In the genomic region with DNA sequence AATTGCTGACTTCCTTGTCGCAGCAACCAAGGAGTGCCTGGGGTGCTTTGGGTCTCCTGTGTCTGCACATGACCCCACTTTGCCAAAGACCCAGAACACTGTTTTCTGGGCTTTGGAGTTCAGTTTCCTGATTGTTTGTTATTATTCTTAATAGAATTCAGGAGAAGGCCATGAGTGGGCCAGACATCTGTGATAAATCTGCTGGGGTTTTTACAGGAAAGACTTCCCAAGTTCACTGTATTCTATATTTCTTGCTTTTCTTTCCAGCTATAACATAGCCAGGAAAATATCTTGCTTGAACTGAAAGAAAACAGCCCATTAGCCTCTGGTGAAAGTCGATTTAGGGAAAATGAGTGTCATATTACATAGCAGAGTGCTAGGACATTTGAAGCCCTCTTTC, we compare ENCODE assay signal across 18 cellular contexts.
DNase-seq lines count a peak whose midpoint lies in the region; ATAC-seq and TF ChIP-seq lines count a peak whose summit lies in the region.
"Had no signal": no experiment of that assay in that cellular context is flagged by ENCODE, and none has a peak within 500 bp of the region (broad histone marks: within the 10 kb centered on the region; RNA-seq: fewer than 3 reads in every experiment).

No MANE protein-coding gene starts in this region.

- peak; percentile 53 for DNase-seq in NCI-H2171 treated with DMSO at 0.1 percent for 48 hours (lab: John Stamatoyannopoulos, UW)
- no peak for DNase-seq in NCI-H2171 (lab: John Stamatoyannopoulos, UW)
- peak; percentile 13 for DNase-seq in NCI-H2107 (lab: John Stamatoyannopoulos, UW)
- DNase-seq in fibroblast of the aortic adventitia (ENCODE audit: low read depth) = peak; percentile 35
- no peak for DNase-seq in sciatic nerve (ENCODE audit: low spot score)
- DNase-seq in GOT3 (lab: John Stamatoyannopoulos, UW) = no peak
- no peak for DNase-seq in psoas muscle
- DNase-seq in T1000 (lab: John Stamatoyannopoulos, UW) = no peak
- DNase-seq: AML-193, COR-L47, DND-41, NCI-H2081 treated with DMSO at 0.1 percent for 48 hours, NCI-H82, Right ventricle myocardium superior had no signal

- no peaks in the 10 kb centered on the region for H3K36me3 ChIP-seq in psoas muscle (ENCODE audit: insufficient read depth in 1 of 2, low read depth in 1 of 2)

- peaks cover 6% of the 10 kb centered on the region for H3K4me1 ChIP-seq in psoas muscle
- H3K4me1 ChIP-seq: A549 had no signal

- ATAC-seq in sciatic nerve (peak; percentile 14), psoas muscle (no peak)
- ATAC-seq: A549, HepG2 had no signal

- H3K27me3 ChIP-seq in psoas muscle (ENCODE audit: insufficient read depth in 3 of 3, low read length in 2 of 3) = no peaks in the 10 kb centered on the region

- no peak overlapping the region for H3K27ac ChIP-seq in psoas muscle
- H3K27ac ChIP-seq: KMS-11, SK-N-MC had no signal

- intact Hi-C loops in sciatic nerve (cut with DNase I) (no loop called here), psoas muscle (cut with DNase I) (no loop called here)

- TF ChIP-seq CTCF in fibroblast of the aortic adventitia (IDR thresholded peaks at IDR 0.05; ENCODE audit: insufficient read depth, low read length) = no peak
- TF ChIP-seq CTCF in psoas muscle (IDR thresholded peaks at IDR 0.05) = no peak

- H3K4me3 ChIP-seq in fibroblast of the aortic adventitia (ENCODE audit: low read depth, low read length) = no peak overlapping the region
- H3K4me3 ChIP-seq in psoas muscle = no peak overlapping the region
- H3K4me3 ChIP-seq: A549, SK-N-MC had no signal

- WGBS in psoas muscle, 3 donors = 60 to 70% (median 60%) methylated on average over 2 of the region's 2 CpGs

- no peaks in the 10 kb centered on the region for H3K9me3 ChIP-seq in psoas muscle
- H3K9me3 ChIP-seq: A549 had no signal

Comparison
In these comparisons a context has a peak if more than half of its experiments do, and no peak if none do; other contexts are left out.
1. DNase-seq: peak in NCI-H2171 treated with DMSO at 0.1 percent for 48 hours (single experiment), NCI-H2107 (single experiment) and fibroblast of the aortic adventitia (single experiment); none in NCI-H2171 (single experiment), sciatic nerve (single experiment), GOT3 (single experiment), psoas muscle (0 of 2) and T1000 (single experiment).